Comparison of ENCODE assay signal across 8 cellular contexts in genomic region chr11:58575377-58576020, GRCh38. TPM values are rescaled to one million over a fixed set of nuclear protein-coding genes. Genes with fewer than 3 reads are reported as not detected.
A peak's percentile ranks its signal among the peaks of the same experiment; 100 is the strongest.
DNase-seq lines count a peak whose midpoint lies in the region; ATAC-seq, FAIRE-seq and TF ChIP-seq lines count a peak whose summit lies in the region.

LPXN (minus strand) TSS chr11:58575856; CDS start chr11:58575772, 84 bp downstream.

- peak within 1 kb of the TSS; percentile 99 for H3K4me3 ChIP-seq in GM08714 (ENCODE audit: low read length)
- peak within 1 kb of the TSS; percentile 73 for H3K4me3 ChIP-seq in OCI-LY1 (ENCODE audit: low read depth, low read length, poor library complexity, severe bottlenecking)
- no peak within 1 kb of the TSS for H3K4me3 ChIP-seq in iPS-15b (ENCODE audit: low read depth, low read length)

- peak; percentile 29 to 47 for DNase-seq in stimulated activated CD4-positive, alpha-beta T cell treated with anti-CD3 and anti-CD28 coated beads, Interleukin-4, amount 100 ng/mL, for 4 hours
- DNase-seq in NCI-H524 (lab: John Stamatoyannopoulos, UW) (no peak), urothelium cell line (ENCODE audit: low spot score) (no peak), NCI-H2171 (lab: John Stamatoyannopoulos, UW) (no peak)

- H3K27me3 ChIP-seq in OCI-LY1 (ENCODE audit: insufficient read depth, low read length) (no peaks in the 10 kb centered on the region), iPS-15b (ENCODE audit: control insufficient read depth, insufficient read depth, low read length) (no peaks in the 10 kb centered on the region)

- H3K9ac ChIP-seq in OCI-LY1 (ENCODE audit: low read length) (peak within 1 kb of the TSS; percentile 92), iPS-15b (ENCODE audit: low read depth, low read length) (peak within 1 kb of the TSS; percentile 74)

- H3K27me3 Mint-ChIP-seq in activated T-helper 17 cell treated with anti-CD3 and anti-CD28 coated beads, Interleukin-2, amount 50 U/mL, for 72 hours = no peaks in the 10 kb centered on the region

- H3K36me3 ChIP-seq in OCI-LY1 (ENCODE audit: insufficient read depth, low read length) = peaks cover 16% of the 10 kb centered on the region
- H3K36me3 ChIP-seq in iPS-15b (ENCODE audit: control insufficient read depth, insufficient read depth, low read length) = no peaks in the 10 kb centered on the region

- peak within 1 kb of the TSS; percentile 95 for H3K4me2 ChIP-seq in OCI-LY1 (ENCODE audit: low read length)

- peak within 1 kb of the TSS; percentile 96 for H3K4me3 Mint-ChIP-seq in activated T-helper 17 cell treated with anti-CD3 and anti-CD28 coated beads, Interleukin-2, amount 50 U/mL, for 72 hours

- no peaks in the 10 kb centered on the region for H3K9me2 ChIP-seq in OCI-LY1 (ENCODE audit: low read depth, low read length)

- no peak for FAIRE-seq in urothelium cell line (lab: Jason Lieb, UNC)

- H3K36me3 Mint-ChIP-seq in activated T-helper 17 cell treated with anti-CD3 and anti-CD28 coated beads, Interleukin-2, amount 50 U/mL, for 72 hours (ENCODE audit: low read depth) = peaks cover 85% of the 10 kb centered on the region

- H2AFZ ChIP-seq in OCI-LY1 (ENCODE audit: low read length) = no peak within 1 kb of the TSS

- H3K9me3 ChIP-seq in OCI-LY1 (ENCODE audit: low read length) = no peaks in the 10 kb centered on the region
- no peaks in the 10 kb centered on the region for H3K9me3 ChIP-seq in iPS-15b (ENCODE audit: control insufficient read depth, insufficient read depth, low read length)

- H3K4me1 Mint-ChIP-seq in activated T-helper 17 cell treated with anti-CD3 and anti-CD28 coated beads, Interleukin-2, amount 50 U/mL, for 72 hours = peaks cover 7% of the 10 kb centered on the region

- TF ChIP-seq CTCF in OCI-LY1 (IDR thresholded peaks at IDR 0.05; ENCODE audit: low read length) = peak; percentile 29; the same call in 1 of the 2 replicates

- H3K79me2 ChIP-seq in OCI-LY1 (ENCODE audit: insufficient read depth, low read length) = peaks cover 60% of the 10 kb centered on the region

- peak; percentile 2 for ATAC-seq in activated T-helper 17 cell treated with anti-CD3 and anti-CD28 coated beads, Interleukin-2, amount 50 U/mL, for 72 hours (replicated peaks)

- no peaks in the 10 kb centered on the region for H4K20me1 ChIP-seq in OCI-LY1 (ENCODE audit: insufficient read depth, low read length)

- peak within 1 kb of the TSS; percentile 100 for H3K27ac Mint-ChIP-seq in activated T-helper 17 cell treated with anti-CD3 and anti-CD28 coated beads, Interleukin-2, amount 50 U/mL, for 72 hours

- peaks cover 46% of the 10 kb centered on the region for H3K4me1 ChIP-seq in OCI-LY1 (ENCODE audit: insufficient read depth, low read length, severe bottlenecking)
- H3K4me1 ChIP-seq in iPS-15b (ENCODE audit: control insufficient read depth, insufficient read depth, low read length) = no peaks in the 10 kb centered on the region

- H3F3A ChIP-seq in OCI-LY1 (ENCODE audit: insufficient read depth, low read length) = 0 out of 2 replicates have a peak, but pooled peaks cover 3% of the 10 kb centered on the region

- H3K27ac ChIP-seq in OCI-LY1 (ENCODE audit: low read depth, low read length, poor library complexity, severe bottlenecking) = peak within 1 kb of the TSS; percentile 99

- H3K9me3 Mint-ChIP-seq in activated T-helper 17 cell treated with anti-CD3 and anti-CD28 coated beads, Interleukin-2, amount 50 U/mL, for 72 hours = no peaks in the 10 kb centered on the region

RNA-seq across cellular contexts. Expression of gene LPXN, which starts in this region (rescaled TPM):
- total RNA-seq in activated T-helper 17 cell treated with anti-CD3 and anti-CD28 coated beads, Interleukin-2, amount 50 U/mL, for 72 hours = 100 to 1,000 TPM; 234 to 320 TPM

Comparison
In these comparisons a context has a peak if more than half of its experiments do, and no peak if none do; other contexts are left out.
1. DNase-seq: peak in stimulated activated CD4-positive, alpha-beta T cell treated with anti-CD3 and anti-CD28 coated beads, Interleukin-4, amount 100 ng/mL, for 4 hours (2 of 2); none in NCI-H524 (0 of 2), urothelium cell line (single experiment) and NCI-H2171 (single experiment).